In the genomic region with DNA sequence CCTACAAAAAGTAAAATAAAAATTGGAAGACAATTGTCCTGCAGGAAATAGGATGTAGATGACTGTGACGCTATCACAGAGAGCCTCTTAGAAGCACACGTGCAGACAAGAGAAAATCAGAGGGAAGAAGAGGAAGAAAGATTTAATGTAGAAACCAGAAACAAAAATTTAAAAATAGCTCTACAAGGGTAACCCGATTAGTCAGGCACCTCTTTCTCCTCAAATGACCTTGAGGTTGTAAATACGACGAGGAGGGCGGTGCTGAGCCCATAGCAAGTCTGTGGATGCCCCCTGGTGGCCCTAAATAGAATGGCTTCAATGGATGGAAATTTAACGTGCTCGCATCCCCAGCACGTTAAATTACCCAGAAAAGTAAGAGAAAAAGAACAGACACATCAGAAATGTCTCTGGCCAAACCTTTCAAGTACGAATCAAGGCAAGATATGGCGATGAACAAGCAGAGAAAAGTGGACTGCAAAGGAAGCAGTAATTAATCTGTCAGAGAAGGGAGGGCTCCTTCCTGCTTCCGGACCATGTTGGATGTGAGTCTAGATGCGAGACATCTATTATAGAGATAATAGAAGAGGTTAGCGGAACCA, we compare ENCODE assay signal across 1 cellular context.
TF ChIP-seq lines count a peak whose summit lies in the region.

No MANE protein-coding gene starts in this region.

TF ChIP-seq in K562, 482 proteins besides CTCF, POLR2A, EP300 and RAD21 (continued from another document and continues in another):
- TF ChIP-seq, protein P1, sequence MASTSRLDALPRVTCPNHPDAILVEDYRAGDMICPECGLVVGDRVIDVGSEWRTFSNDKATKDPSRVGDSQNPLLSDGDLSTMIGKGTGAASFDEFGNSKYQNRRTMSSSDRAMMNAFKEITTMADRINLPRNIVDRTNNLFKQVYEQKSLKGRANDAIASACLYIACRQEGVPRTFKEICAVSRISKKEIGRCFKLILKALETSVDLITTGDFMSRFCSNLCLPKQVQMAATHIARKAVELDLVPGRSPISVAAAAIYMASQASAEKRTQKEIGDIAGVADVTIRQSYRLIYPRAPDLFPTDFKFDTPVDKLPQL (IDR thresholded peaks at IDR 0.05; ENCODE audit: extremely low read depth, insufficient read length) = no peak
- TF ChIP-seq ZBTB17 (CRISPR knock-in tag; IDR thresholded peaks at IDR 0.05) = no peak
- TF ChIP-seq ZC3H11A (IDR thresholded peaks at IDR 0.05; ENCODE audit: low read depth, low read length) = no peak
- TF ChIP-seq, protein P2, sequence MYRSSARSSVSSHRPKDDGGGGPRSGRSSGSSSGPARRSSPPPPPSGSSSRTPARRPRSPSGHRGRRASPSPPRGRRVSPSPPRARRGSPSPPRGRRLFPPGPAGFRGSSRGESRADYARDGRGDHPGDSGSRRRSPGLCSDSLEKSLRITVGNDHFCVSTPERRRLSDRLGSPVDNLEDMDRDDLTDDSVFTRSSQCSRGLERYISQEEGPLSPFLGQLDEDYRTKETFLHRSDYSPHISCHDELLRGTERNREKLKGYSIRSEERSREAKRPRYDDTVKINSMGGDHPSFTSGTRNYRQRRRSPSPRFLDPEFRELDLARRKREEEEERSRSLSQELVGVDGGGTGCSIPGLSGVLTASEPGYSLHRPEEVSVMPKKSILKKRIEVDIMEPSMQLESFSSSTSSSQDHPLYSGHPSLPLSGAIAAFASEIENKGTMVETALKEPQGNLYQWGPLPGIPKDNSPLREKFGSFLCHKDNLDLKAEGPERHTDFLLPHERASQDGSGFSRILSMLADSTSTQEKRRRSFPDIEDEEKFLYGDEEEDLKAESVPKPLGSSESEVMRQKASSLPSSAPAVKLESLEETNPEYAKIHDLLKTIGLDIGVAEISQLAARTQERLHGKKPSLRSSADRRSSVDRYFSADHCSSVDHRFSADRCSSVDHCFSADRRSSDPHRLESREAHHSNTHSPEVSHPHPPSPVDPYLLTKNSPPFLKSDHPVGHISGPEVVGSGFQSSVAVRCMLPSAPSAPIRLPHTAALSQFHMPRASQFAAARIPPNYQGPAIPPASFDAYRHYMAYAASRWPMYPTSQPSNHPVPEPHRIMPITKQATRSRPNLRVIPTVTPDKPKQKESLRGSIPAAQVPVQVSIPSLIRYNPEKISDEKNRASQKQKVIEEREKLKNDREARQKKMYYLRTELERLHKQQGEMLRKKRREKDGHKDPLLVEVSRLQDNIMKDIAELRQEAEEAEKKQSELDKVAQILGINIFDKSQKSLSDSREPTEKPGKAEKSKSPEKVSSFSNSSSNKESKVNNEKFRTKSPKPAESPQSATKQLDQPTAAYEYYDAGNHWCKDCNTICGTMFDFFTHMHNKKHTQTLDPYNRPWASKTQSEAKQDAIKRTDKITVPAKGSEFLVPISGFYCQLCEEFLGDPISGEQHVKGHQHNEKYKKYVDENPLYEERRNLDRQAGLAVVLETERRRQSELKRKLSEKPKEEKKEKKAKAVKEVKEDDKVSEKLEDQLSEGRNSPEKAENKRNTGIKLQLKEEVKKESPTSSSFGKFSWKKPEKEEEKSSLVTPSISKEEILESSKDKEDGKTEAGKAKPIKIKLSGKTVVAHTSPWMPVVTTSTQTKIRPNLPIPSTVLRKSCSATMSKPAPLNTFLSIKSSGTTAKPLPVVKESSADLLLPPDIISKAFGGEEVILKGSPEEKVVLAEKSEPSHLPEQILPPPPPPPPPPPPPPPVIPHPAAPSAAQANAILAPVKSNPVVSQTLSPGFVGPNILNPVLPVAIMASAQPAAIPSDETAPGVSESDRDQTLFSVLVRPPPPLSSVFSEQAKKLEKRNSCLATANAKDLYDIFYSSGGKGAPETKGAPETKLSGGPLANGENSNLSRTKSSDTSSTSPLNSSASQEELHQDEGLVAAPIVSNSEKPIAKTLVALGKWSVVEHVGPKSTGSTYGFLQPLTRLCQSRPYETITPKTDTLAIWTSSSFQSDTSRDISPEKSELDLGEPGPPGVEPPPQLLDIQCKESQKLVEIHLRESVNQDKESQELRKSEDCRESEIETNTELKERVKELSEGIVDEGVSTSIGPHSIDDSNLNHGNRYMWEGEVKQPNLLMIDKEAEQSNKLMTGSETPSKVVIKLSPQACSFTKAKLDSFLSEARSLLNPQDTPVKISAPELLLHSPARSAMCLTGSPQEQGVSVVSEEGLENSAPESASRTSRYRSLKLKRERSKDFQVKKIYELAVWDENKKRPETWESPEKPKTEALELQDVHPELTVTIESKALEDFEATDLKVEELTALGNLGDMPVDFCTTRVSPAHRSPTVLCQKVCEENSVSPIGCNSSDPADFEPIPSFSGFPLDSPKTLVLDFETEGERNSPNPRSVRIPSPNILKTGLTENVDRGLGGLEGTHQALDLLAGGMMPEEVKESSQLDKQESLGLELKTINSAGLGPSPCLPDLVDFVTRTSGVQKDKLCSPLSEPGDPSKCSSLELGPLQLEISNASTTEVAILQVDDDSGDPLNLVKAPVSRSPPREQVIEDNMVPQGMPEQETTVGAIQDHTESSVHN (IDR thresholded peaks at IDR 0.05; ENCODE audit: borderline replicate concordance in 1 of 2, low read depth in 1 of 2) = no peak
- TF ChIP-seq ESRRB (CRISPR knock-in tag; IDR thresholded peaks at IDR 0.05; ENCODE audit: borderline replicate concordance) = no peak
- peak; percentile 74; the same call in 1 of the 2 replicates for TF ChIP-seq HDAC2 (IDR thresholded peaks at IDR 0.05)
- no peak for TF ChIP-seq SAFB2 (IDR thresholded peaks at IDR 0.05; ENCODE audit: borderline replicate concordance, low read depth, low read length, severe bottlenecking)
- TF ChIP-seq YY1 (IDR thresholded peaks at IDR 0.05; ENCODE audit: borderline replicate concordance in 1 of 3, control insufficient read depth in 1 of 3, extremely low read depth in 1 of 3, insufficient read depth in 3 of 3, insufficient read length in 1 of 3, insufficient replicate concordance in 2 of 3, low read depth in 1 of 3, low read length in 2 of 3) = peak in 2 of 3 experiments; percentile 31 to 70
- TF ChIP-seq HEY1 (CRISPR knock-in tag; IDR thresholded peaks at IDR 0.05; ENCODE audit: borderline replicate concordance) = no peak
- TF ChIP-seq TOE1 (IDR thresholded peaks at IDR 0.05; ENCODE audit: borderline replicate concordance) = 0 out of 2 replicates have a peak, but pooled peaks have one; percentile 48
- TF ChIP-seq TOE1 (CRISPR knock-in tag; IDR thresholded peaks at IDR 0.05; ENCODE audit: borderline replicate concordance, low read depth) = no peak
- no peak for TF ChIP-seq MED1 (CRISPR knock-in tag; IDR thresholded peaks at IDR 0.05; ENCODE audit: borderline replicate concordance)
- TF ChIP-seq ZKSCAN3 (CRISPR knock-in tag; IDR thresholded peaks at IDR 0.05) = no peak
- TF ChIP-seq TCFL5 (CRISPR knock-in tag; conservative IDR thresholded peaks at IDR 0.05) = no peak
- no peak for TF ChIP-seq ZNF274 (IDR thresholded peaks at IDR 0.05; ENCODE audit: borderline replicate concordance, low read depth, low read length)
- TF ChIP-seq ZNF431 (CRISPR knock-in tag; IDR thresholded peaks at IDR 0.05) = no peak
- TF ChIP-seq RBBP5 (IDR thresholded peaks at IDR 0.05; ENCODE audit: borderline replicate concordance, insufficient read depth, low read length, poor library complexity, severe bottlenecking) = peak; percentile 15
- TF ChIP-seq NR2C2 (CRISPR knock-in tag; IDR thresholded peaks at IDR 0.05) = no peak
- TF ChIP-seq NR2C2 (tag; IDR thresholded peaks at IDR 0.05) = 0 out of 2 replicates have a peak, but pooled peaks have one; percentile 30
- TF ChIP-seq, protein P3, sequence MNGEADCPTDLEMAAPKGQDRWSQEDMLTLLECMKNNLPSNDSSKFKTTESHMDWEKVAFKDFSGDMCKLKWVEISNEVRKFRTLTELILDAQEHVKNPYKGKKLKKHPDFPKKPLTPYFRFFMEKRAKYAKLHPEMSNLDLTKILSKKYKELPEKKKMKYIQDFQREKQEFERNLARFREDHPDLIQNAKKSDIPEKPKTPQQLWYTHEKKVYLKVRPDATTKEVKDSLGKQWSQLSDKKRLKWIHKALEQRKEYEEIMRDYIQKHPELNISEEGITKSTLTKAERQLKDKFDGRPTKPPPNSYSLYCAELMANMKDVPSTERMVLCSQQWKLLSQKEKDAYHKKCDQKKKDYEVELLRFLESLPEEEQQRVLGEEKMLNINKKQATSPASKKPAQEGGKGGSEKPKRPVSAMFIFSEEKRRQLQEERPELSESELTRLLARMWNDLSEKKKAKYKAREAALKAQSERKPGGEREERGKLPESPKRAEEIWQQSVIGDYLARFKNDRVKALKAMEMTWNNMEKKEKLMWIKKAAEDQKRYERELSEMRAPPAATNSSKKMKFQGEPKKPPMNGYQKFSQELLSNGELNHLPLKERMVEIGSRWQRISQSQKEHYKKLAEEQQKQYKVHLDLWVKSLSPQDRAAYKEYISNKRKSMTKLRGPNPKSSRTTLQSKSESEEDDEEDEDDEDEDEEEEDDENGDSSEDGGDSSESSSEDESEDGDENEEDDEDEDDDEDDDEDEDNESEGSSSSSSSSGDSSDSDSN (IDR thresholded peaks at IDR 0.05; ENCODE audit: borderline replicate concordance in 1 of 2, low read depth in 2 of 2, low read length in 2 of 2) = no peak
- no peak for TF ChIP-seq LCOR (CRISPR knock-in tag; IDR thresholded peaks at IDR 0.05)
- TF ChIP-seq, protein P4, sequence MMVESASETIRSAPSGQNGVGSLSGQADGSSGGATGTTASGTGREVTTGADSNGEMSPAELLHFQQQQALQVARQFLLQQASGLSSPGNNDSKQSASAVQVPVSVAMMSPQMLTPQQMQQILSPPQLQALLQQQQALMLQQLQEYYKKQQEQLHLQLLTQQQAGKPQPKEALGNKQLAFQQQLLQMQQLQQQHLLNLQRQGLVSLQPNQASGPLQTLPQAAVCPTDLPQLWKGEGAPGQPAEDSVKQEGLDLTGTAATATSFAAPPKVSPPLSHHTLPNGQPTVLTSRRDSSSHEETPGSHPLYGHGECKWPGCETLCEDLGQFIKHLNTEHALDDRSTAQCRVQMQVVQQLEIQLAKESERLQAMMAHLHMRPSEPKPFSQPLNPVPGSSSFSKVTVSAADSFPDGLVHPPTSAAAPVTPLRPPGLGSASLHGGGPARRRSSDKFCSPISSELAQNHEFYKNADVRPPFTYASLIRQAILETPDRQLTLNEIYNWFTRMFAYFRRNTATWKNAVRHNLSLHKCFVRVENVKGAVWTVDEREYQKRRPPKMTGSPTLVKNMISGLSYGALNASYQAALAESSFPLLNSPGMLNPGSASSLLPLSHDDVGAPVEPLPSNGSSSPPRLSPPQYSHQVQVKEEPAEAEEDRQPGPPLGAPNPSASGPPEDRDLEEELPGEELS (CRISPR knock-in tag; IDR thresholded peaks at IDR 0.05; ENCODE audit: borderline replicate concordance) = no peak
- TF ChIP-seq MCM7 (IDR thresholded peaks at IDR 0.05) = no peak
- TF ChIP-seq NBN (IDR thresholded peaks at IDR 0.05; ENCODE audit: low read depth) = peak; percentile 50; the same call in 1 of the 2 replicates
- TF ChIP-seq MYBL2 (IDR thresholded peaks at IDR 0.05; ENCODE audit: low read depth) = no peak
- no peak for TF ChIP-seq MYBL2 (CRISPR knock-in tag; IDR thresholded peaks at IDR 0.05; ENCODE audit: borderline replicate concordance)
- TF ChIP-seq ZNF143 (CRISPR knock-in tag; IDR thresholded peaks at IDR 0.05) = no peak
- no peak for TF ChIP-seq KAT7 (CRISPR knock-in tag; IDR thresholded peaks at IDR 0.05; ENCODE audit: borderline replicate concordance)
- no peak for TF ChIP-seq FOXP1 (CRISPR knock-in tag; IDR thresholded peaks at IDR 0.05)
- no peak for TF ChIP-seq ZNF197 (CRISPR knock-in tag; IDR thresholded peaks at IDR 0.05; ENCODE audit: low read depth)
- TF ChIP-seq, protein P5, sequence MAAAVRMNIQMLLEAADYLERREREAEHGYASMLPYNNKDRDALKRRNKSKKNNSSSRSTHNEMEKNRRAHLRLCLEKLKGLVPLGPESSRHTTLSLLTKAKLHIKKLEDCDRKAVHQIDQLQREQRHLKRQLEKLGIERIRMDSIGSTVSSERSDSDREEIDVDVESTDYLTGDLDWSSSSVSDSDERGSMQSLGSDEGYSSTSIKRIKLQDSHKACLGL (CRISPR knock-in tag; IDR thresholded peaks at IDR 0.05; ENCODE audit: borderline replicate concordance, poor library complexity, severe bottlenecking) = no peak
- no peak for TF ChIP-seq ZBTB1 (CRISPR knock-in tag; IDR thresholded peaks at IDR 0.05; ENCODE audit: borderline replicate concordance, low read depth)
- TF ChIP-seq, protein P6, sequence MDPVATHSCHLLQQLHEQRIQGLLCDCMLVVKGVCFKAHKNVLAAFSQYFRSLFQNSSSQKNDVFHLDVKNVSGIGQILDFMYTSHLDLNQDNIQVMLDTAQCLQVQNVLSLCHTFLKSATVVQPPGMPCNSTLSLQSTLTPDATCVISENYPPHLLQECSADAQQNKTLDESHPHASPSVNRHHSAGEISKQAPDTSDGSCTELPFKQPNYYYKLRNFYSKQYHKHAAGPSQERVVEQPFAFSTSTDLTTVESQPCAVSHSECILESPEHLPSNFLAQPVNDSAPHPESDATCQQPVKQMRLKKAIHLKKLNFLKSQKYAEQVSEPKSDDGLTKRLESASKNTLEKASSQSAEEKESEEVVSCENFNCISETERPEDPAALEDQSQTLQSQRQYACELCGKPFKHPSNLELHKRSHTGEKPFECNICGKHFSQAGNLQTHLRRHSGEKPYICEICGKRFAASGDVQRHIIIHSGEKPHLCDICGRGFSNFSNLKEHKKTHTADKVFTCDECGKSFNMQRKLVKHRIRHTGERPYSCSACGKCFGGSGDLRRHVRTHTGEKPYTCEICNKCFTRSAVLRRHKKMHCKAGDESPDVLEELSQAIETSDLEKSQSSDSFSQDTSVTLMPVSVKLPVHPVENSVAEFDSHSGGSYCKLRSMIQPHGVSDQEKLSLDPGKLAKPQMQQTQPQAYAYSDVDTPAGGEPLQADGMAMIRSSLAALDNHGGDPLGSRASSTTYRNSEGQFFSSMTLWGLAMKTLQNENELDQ (CRISPR knock-in tag; IDR thresholded peaks at IDR 0.05; ENCODE audit: borderline replicate concordance) = no peak
- no peak for TF ChIP-seq ZNF146 (CRISPR knock-in tag; IDR thresholded peaks at IDR 0.05; ENCODE audit: unreplicated experiment)
- no peak for TF ChIP-seq LARP7 (IDR thresholded peaks at IDR 0.05)
- TF ChIP-seq, protein P7, sequence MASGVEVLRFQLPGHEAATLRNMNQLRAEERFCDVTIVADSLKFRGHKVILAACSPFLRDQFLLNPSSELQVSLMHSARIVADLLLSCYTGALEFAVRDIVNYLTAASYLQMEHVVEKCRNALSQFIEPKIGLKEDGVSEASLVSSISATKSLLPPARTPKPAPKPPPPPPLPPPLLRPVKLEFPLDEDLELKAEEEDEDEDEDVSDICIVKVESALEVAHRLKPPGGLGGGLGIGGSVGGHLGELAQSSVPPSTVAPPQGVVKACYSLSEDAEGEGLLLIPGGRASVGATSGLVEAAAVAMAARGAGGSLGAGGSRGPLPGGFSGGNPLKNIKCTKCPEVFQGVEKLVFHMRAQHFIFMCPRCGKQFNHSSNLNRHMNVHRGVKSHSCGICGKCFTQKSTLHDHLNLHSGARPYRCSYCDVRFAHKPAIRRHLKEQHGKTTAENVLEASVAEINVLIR (CRISPR knock-in tag; IDR thresholded peaks at IDR 0.05) = no peak
- no peak for TF ChIP-seq CBX5 (IDR thresholded peaks at IDR 0.05; ENCODE audit: borderline replicate concordance, low read depth)
- TF ChIP-seq, protein P8, sequence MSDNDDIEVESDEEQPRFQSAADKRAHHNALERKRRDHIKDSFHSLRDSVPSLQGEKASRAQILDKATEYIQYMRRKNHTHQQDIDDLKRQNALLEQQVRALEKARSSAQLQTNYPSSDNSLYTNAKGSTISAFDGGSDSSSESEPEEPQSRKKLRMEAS (CRISPR knock-in tag; IDR thresholded peaks at IDR 0.05) = no peak
- TF ChIP-seq POLR2H (tag; IDR thresholded peaks at IDR 0.05; ENCODE audit: low read depth) = no peak
- TF ChIP-seq ZNF324 (CRISPR knock-in tag; IDR thresholded peaks at IDR 0.05) = no peak
- TF ChIP-seq RCOR1 (IDR thresholded peaks at IDR 0.05; ENCODE audit: borderline replicate concordance in 1 of 2, low read depth in 2 of 2, low read length in 2 of 2) = peak in 1 of 2 experiments; percentile 74; a peak in 1 of 4 replicates
- peak; percentile 42 for TF ChIP-seq BRD9 (IDR thresholded peaks at IDR 0.05; ENCODE audit: low read depth, partially characterized antibody)
